Comparison of ENCODE assay signal across 8 cellular contexts in genomic region chr16:21001262-21001661, GRCh38.
A peak's percentile ranks its signal among the peaks of the same experiment; 100 is the strongest.
DNase-seq lines count a peak whose midpoint lies in the region; ATAC-seq and TF ChIP-seq lines count a peak whose summit lies in the region.

No MANE protein-coding gene starts in this region.

- DNase-seq in AG04450 (ENCODE audit: low read depth, low spot score) (no peak), GM20000 (ENCODE audit: low spot score) (peak; percentile 40), WERI-Rb-1 (peak; percentile 51), iPS DF 6.9 (ENCODE audit: low read depth, low spot score) (peak; percentile 20), DMS153 treated with DMSO at 0.1 percent for 48 hours (lab: John Stamatoyannopoulos, UW; ENCODE audit: unreplicated experiment) (no peak)

- no CpG with 5 or more reads among the region's 3 CpGs for WGBS in iPS DF 6.9 (ENCODE audit: insufficient coverage, insufficient read length)

- no peaks in the 10 kb centered on the region; the same call in 1 of the 2 replicates for H3K4me1 ChIP-seq in iPS DF 6.9 (ENCODE audit: control insufficient read depth, insufficient read depth, low read length)

- H3K36me3 ChIP-seq in WERI-Rb-1, result no peaks in the 10 kb centered on the region
- no peaks in the 10 kb centered on the region for H3K36me3 ChIP-seq in iPS DF 6.9 (ENCODE audit: control insufficient read depth, insufficient read depth, low read length)

- ATAC-seq in HG03097 (IDR thresholded peaks at IDR 0.05; ENCODE audit: low FRiP score, unreplicated experiment) (no peak), HG03159 (IDR thresholded peaks at IDR 0.05; ENCODE audit: unreplicated experiment) (no peak), HG02852 (IDR thresholded peaks at IDR 0.05; ENCODE audit: unreplicated experiment) (no peak)

- H3K27me3 ChIP-seq in AG04450 (ENCODE audit: control insufficient read depth, insufficient read depth, low read length) (peaks cover 2% of the 10 kb centered on the region), WERI-Rb-1 (ENCODE audit: insufficient read depth, low read depth, severe bottlenecking) (no peaks in the 10 kb centered on the region), iPS DF 6.9 (ENCODE audit: control insufficient read depth, insufficient read depth, low read length) (no peaks in the 10 kb centered on the region)

- POLR2A ChIA-PET in AG04450 (lab: Yijun Ruan, JAX), result no interaction called here

- CTCF ChIA-PET in AG04450 (lab: Charles Lee), result interaction anchor here (0.6 to 3.9 kb wide), 4 partner anchors 18 to 197 kb away, joined by 3 to 21 read pairs (median 4); no protein-coding TSS in a partner anchor

- H3K4me3 ChIP-seq in AG04450 (ENCODE audit: low read depth, low read length) (no peak overlapping the region), WERI-Rb-1 (ENCODE audit: low read depth, low read length) (no peak overlapping the region), iPS DF 6.9 (ENCODE audit: low read length) (no peak overlapping the region)

- TF ChIP-seq CTCF in AG04450 (IDR thresholded peaks at IDR 0.05; ENCODE audit: low read depth, low read length) (peak; percentile 44), GM20000 (IDR thresholded peaks at IDR 0.05; ENCODE audit: extremely low read depth, missing control alignments) (peak; percentile 11), WERI-Rb-1 (IDR thresholded peaks at IDR 0.05; ENCODE audit: low read depth, low read length) (peak; percentile 61)

- H3K27ac ChIP-seq in AG04450 (ENCODE audit: low read depth, low read length) (no peak overlapping the region), WERI-Rb-1 (no peak overlapping the region), iPS DF 6.9 (ENCODE audit: low read length) (no peak overlapping the region)

- H3K9me3 ChIP-seq in AG04450 (ENCODE audit: control insufficient read depth, insufficient read depth, low read length) (no peaks in the 10 kb centered on the region), WERI-Rb-1 (ENCODE audit: severe bottlenecking) (no peaks in the 10 kb centered on the region), iPS DF 6.9 (ENCODE audit: control insufficient read depth, insufficient read depth, low read length) (no peaks in the 10 kb centered on the region)

Comparison
In these comparisons a context has a peak if more than half of its experiments do, and no peak if none do; other contexts are left out.
1. DNase-seq: peak in GM20000 (single experiment), WERI-Rb-1 (single experiment) and iPS DF 6.9 (single experiment); none in AG04450 (single experiment) and DMS153 treated with DMSO at 0.1 percent for 48 hours (single experiment).
2. CTCF ChIP-seq: peak in every context shown above with its lines; median percentile 61 in WERI-Rb-1; 44 in AG04450; 11 in GM20000.